1 cellular context compared by ENCODE assay signal in the genomic region with DNA sequence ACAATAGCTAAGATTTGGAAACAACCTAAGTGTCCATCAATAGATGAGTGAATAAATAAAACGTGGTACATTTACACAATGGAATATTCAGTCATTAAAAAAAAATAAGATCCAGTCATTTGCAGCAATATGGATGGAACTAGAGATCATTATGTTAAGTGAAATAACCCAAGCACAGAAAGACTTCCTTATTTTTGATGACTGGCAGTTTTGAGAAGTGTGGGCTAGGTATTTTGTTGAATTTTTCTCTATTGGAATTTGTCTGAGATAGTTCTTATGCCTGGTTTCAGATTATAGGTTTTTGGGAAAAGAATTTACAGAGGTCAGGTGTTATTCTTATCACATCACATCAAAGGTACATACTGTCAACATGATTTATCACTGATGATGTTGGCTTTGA.
TF ChIP-seq lines count a peak whose summit lies in the region.

No MANE protein-coding gene starts in this region.

TF ChIP-seq in SK-N-SH treated with all-trans-retinoic acid at 6 μM for 48 hours, 23 proteins besides CTCF, POLR2A, EP300 and RAD21 (continued from another document):
- TF ChIP-seq, protein P1, sequence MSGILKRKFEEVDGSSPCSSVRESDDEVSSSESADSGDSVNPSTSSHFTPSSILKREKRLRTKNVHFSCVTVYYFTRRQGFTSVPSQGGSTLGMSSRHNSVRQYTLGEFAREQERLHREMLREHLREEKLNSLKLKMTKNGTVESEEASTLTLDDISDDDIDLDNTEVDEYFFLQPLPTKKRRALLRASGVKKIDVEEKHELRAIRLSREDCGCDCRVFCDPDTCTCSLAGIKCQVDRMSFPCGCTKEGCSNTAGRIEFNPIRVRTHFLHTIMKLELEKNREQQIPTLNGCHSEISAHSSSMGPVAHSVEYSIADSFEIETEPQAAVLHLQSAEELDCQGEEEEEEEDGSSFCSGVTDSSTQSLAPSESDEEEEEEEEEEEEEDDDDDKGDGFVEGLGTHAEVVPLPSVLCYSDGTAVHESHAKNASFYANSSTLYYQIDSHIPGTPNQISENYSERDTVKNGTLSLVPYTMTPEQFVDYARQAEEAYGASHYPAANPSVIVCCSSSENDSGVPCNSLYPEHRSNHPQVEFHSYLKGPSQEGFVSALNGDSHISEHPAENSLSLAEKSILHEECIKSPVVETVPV (CRISPR knock-in tag; IDR thresholded peaks at IDR 0.05): no peak
- no peak for TF ChIP-seq ZFP3 (CRISPR knock-in tag; IDR thresholded peaks at IDR 0.05)
- no peak for TF ChIP-seq TCF4 (CRISPR knock-in tag; IDR thresholded peaks at IDR 0.05; ENCODE audit: borderline replicate concordance)
- TF ChIP-seq ZNF70 (CRISPR knock-in tag; IDR thresholded peaks at IDR 0.05): no peak
- no peak for TF ChIP-seq ZC3H10 (CRISPR knock-in tag; IDR thresholded peaks at IDR 0.05)
- TF ChIP-seq ARNTL (CRISPR knock-in tag; IDR thresholded peaks at IDR 0.05; ENCODE audit: borderline replicate concordance, low read depth): no peak
- TF ChIP-seq, protein P2, sequence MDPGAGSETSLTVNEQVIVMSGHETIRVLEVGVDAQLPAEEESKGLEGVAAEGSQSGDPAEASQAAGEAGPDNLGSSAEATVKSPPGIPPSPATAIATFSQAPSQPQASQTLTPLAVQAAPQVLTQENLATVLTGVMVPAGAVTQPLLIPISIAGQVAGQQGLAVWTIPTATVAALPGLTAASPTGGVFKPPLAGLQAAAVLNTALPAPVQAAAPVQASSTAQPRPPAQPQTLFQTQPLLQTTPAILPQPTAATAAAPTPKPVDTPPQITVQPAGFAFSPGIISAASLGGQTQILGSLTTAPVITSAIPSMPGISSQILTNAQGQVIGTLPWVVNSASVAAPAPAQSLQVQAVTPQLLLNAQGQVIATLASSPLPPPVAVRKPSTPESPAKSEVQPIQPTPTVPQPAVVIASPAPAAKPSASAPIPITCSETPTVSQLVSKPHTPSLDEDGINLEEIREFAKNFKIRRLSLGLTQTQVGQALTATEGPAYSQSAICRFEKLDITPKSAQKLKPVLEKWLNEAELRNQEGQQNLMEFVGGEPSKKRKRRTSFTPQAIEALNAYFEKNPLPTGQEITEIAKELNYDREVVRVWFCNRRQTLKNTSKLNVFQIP (CRISPR knock-in tag; IDR thresholded peaks at IDR 0.05; ENCODE audit: borderline replicate concordance, low read depth): no peak
- TF ChIP-seq TOX (CRISPR knock-in tag; IDR thresholded peaks at IDR 0.05; ENCODE audit: borderline replicate concordance): no peak
